ENCODE assay signal across 20 cellular contexts in genomic region chr4:145843651-145844050, GRCh38.
DNase-seq lines count a peak whose midpoint lies in the region; ATAC-seq and TF ChIP-seq lines count a peak whose summit lies in the region.
"Had no signal": no experiment of that assay in that cellular context is flagged by ENCODE, and none has a peak within 500 bp of the region (broad histone marks: within the 10 kb centered on the region; RNA-seq: fewer than 3 reads in every experiment).

No MANE protein-coding gene starts in this region.

- no peak overlapping the region for H3K4me3 ChIP-seq in Jurkat, Clone E6-1 (ENCODE audit: low read length)
- H3K4me3 ChIP-seq in effector memory CD4-positive, alpha-beta T cell (ENCODE audit: insufficient read depth, low read depth, low read length, poor library complexity, severe bottlenecking) = no peak overlapping the region
- H3K4me3 ChIP-seq: lower lobe of right lung had no signal

- DNase-seq in Jurkat, Clone E6-1 (ENCODE audit: low read depth, low spot score) = peak; percentile 51
- DNase-seq in activated naive CD8-positive, alpha-beta T cell treated with anti-CD3 and anti-CD28 coated beads, Interleukin-2, amount 50 U/mL, for 24 hours = no peak
- no peak for DNase-seq in natural killer cell
- no peak for DNase-seq in activated gamma-delta T cell (lab: John Stamatoyannopoulos, UW)
- no peak for DNase-seq in stimulated activated naive CD4-positive, alpha-beta T cell treated with Interleukin-2 at 50 U/mL for 16 hours (lab: John Stamatoyannopoulos, UW)
- no peak for DNase-seq in effector memory CD4-positive, alpha-beta T cell
- DNase-seq: activated CD4-positive, alpha-beta T cell treated with anti-CD3 and anti-CD28 coated beads for 1 hour; Calu3; GOT3; Karpas-422; lower lobe of right lung; NCI-H146; NCI-H524; stimulated activated CD4-positive, alpha-beta T cell treated with anti-CD3 and anti-CD28 coated beads, Interleukin-2, amount 100 ng/mL, for 48 hours; SW 1271; trophoblast cell had no signal

- H3K36me3 Mint-ChIP-seq in activated naive CD8-positive, alpha-beta T cell treated with anti-CD3 and anti-CD28 coated beads, Interleukin-2, amount 50 U/mL, for 24 hours (ENCODE audit: low read depth) = peaks cover 77% of the 10 kb centered on the region
- no peaks in the 10 kb centered on the region for H3K36me3 Mint-ChIP-seq in natural killer cell

- no peaks in the 10 kb centered on the region for H3K36me3 ChIP-seq in effector memory CD4-positive, alpha-beta T cell (ENCODE audit: control insufficient read depth, insufficient read depth, low read length)
- H3K36me3 ChIP-seq: neutrophil had no signal

- H3K4me1 Mint-ChIP-seq in activated naive CD8-positive, alpha-beta T cell treated with anti-CD3 and anti-CD28 coated beads, Interleukin-2, amount 50 U/mL, for 24 hours = peaks cover 30% of the 10 kb centered on the region
- H3K4me1 Mint-ChIP-seq in natural killer cell = peaks cover 12 to 18% of the 10 kb centered on the region in 2 donors

- H3K27ac ChIP-seq in effector memory CD4-positive, alpha-beta T cell (ENCODE audit: insufficient read depth, low read length, poor library complexity, severe bottlenecking) = no peak overlapping the region
- H3K27ac ChIP-seq: lower lobe of right lung, neutrophil had no signal

- intact Hi-C loops in natural killer cell (cut with micrococcal nuclease) = no loop called here

- H3K9me3 Mint-ChIP-seq in activated naive CD8-positive, alpha-beta T cell treated with anti-CD3 and anti-CD28 coated beads, Interleukin-2, amount 50 U/mL, for 24 hours = no peaks in the 10 kb centered on the region
- no peaks in the 10 kb centered on the region for H3K9me3 Mint-ChIP-seq in natural killer cell
- H3K9me3 Mint-ChIP-seq: activated T-helper 2 cell treated with anti-CD3 and anti-CD28 coated beads, Interferon-gamma antibody, Interleukin-2, Interleukin-4, amounts not matched to agents 10 μg/mL and 5 μg/mL and 100 μg/mL, durations not matched to agents 14 hours and 24 hours and 36 hours had no signal

- no peaks in the 10 kb centered on the region for H3K4me1 ChIP-seq in effector memory CD4-positive, alpha-beta T cell (ENCODE audit: control insufficient read depth, insufficient read depth, low read length, poor library complexity, severe bottlenecking)
- H3K4me1 ChIP-seq: lower lobe of right lung had no signal

- no peaks in the 10 kb centered on the region for H3K9me3 ChIP-seq in effector memory CD4-positive, alpha-beta T cell (ENCODE audit: control insufficient read depth, low read length)
- H3K9me3 ChIP-seq: lower lobe of right lung, neutrophil had no signal

- H3K27me3 ChIP-seq in effector memory CD4-positive, alpha-beta T cell (replicated peaks; ENCODE audit: control insufficient read depth, insufficient read depth, low read length, poor library complexity, severe bottlenecking) = no peaks in the 10 kb centered on the region
- H3K27me3 ChIP-seq: neutrophil had no signal

- H3K4me3 Mint-ChIP-seq in activated naive CD8-positive, alpha-beta T cell treated with anti-CD3 and anti-CD28 coated beads, Interleukin-2, amount 50 U/mL, for 24 hours = no peak overlapping the region
- H3K4me3 Mint-ChIP-seq in natural killer cell = no peak overlapping the region

- H3K27me3 Mint-ChIP-seq in activated naive CD8-positive, alpha-beta T cell treated with anti-CD3 and anti-CD28 coated beads, Interleukin-2, amount 50 U/mL, for 24 hours = no peaks in the 10 kb centered on the region
- no peaks in the 10 kb centered on the region for H3K27me3 Mint-ChIP-seq in natural killer cell (ENCODE audit: low read depth in 2 of 2)

- ATAC-seq in GM18907 (IDR thresholded peaks at IDR 0.05; ENCODE audit: unreplicated experiment) = peak; percentile 53
- ATAC-seq in activated naive CD8-positive, alpha-beta T cell treated with anti-CD3 and anti-CD28 coated beads, Interleukin-2, amount 50 U/mL, for 24 hours = no peak
- ATAC-seq in natural killer cell = no peak
- ATAC-seq: lower lobe of right lung, sciatic nerve had no signal

- H3K27ac Mint-ChIP-seq in activated naive CD8-positive, alpha-beta T cell treated with anti-CD3 and anti-CD28 coated beads, Interleukin-2, amount 50 U/mL, for 24 hours = peak overlapping the region; percentile 2
- peak overlapping the region; percentile 27 to 60 for H3K27ac Mint-ChIP-seq in natural killer cell
- H3K27ac Mint-ChIP-seq: activated T-helper 2 cell treated with anti-CD3 and anti-CD28 coated beads, Interferon-gamma antibody, Interleukin-2, Interleukin-4, amounts not matched to agents 10 μg/mL and 5 μg/mL and 100 μg/mL, durations not matched to agents 14 hours and 24 hours and 36 hours had no signal

- TF ChIP-seq CTCF in natural killer cell (IDR thresholded peaks at IDR 0.05) = no peak
